Comparison of ENCODE assay signal across 20 cellular contexts in the genomic region with DNA sequence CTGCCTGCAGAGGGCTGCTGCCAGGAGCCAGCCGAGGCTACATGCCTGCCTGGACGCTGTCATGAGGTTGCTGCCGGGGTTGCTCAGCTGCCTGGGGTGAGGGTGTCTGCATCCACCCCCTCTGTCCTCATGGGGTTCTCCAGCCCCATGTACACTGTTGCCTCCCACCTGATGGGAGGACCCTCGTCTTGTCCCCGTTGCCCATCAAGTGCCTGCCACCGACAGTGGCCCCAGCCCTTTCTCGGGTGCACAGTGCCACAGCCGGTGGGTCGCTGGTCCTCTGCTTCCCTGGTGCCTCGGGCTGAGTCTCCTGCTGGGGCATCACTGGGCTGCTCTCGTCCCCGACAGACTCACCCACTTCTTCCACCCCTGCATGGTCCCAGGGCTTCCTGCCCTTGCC.
DNase-seq lines count a peak whose midpoint lies in the region; ATAC-seq and TF ChIP-seq lines count a peak whose summit lies in the region.
"Had no signal": no experiment of that assay in that cellular context is flagged by ENCODE, and none has a peak within 500 bp of the region (broad histone marks: within the 10 kb centered on the region; RNA-seq: fewer than 3 reads in every experiment).

No MANE protein-coding gene starts in this region.

- H3K27ac Mint-ChIP-seq in endodermal cell (no peak overlapping the region), neural progenitor cell (peak overlapping the region; percentile 24)
- H3K27ac Mint-ChIP-seq in stimulated activated memory B cell treated with anti-CD40 and anti-IgM and Interleukin-4, amounts not matched to agents 10 μg/mL and 1 μg/mL and 100 μg/mL, for 72 hours, result no peak overlapping the region
- no peak overlapping the region for H3K27ac Mint-ChIP-seq in activated CD8-positive, alpha-beta T cell treated with anti-CD3 and anti-CD28 coated beads for 36 hours
- H3K27ac Mint-ChIP-seq: CD4-positive, alpha-beta T cell; GM23338 had no signal

- H3K36me3 ChIP-seq in endodermal cell (ENCODE audit: control insufficient read depth, insufficient read depth, low read length) (no peaks in the 10 kb centered on the region), neural progenitor cell (no peaks in the 10 kb centered on the region), SK-N-SH (replicated peaks in 1 of 2; ENCODE audit: control insufficient read depth in 1 of 2, insufficient read depth in 2 of 2, low read length in 1 of 2) (no peaks in the 10 kb centered on the region)

- H3K9me3 ChIP-seq in endodermal cell (ENCODE audit: control insufficient read depth, low read length), result no peaks in the 10 kb centered on the region
- H3K9me3 ChIP-seq in neural progenitor cell (ENCODE audit: low read depth), result no peaks in the 10 kb centered on the region
- H3K9me3 ChIP-seq in SK-N-SH, result no peaks in the 10 kb centered on the region
- H3K9me3 ChIP-seq: A549 had no signal

- H3K36me3 Mint-ChIP-seq in endodermal cell (ENCODE audit: low read depth) (no peaks in the 10 kb centered on the region), neural progenitor cell (peaks cover 2% of the 10 kb centered on the region)
- no peaks in the 10 kb centered on the region for H3K36me3 Mint-ChIP-seq in stimulated activated memory B cell treated with anti-CD40 and anti-IgM and Interleukin-4, amounts not matched to agents 10 μg/mL and 1 μg/mL and 100 μg/mL, for 72 hours
- H3K36me3 Mint-ChIP-seq in activated CD8-positive, alpha-beta T cell treated with anti-CD3 and anti-CD28 coated beads for 36 hours (ENCODE audit: low read depth), result no peaks in the 10 kb centered on the region

- peak; percentile 7 for DNase-seq in NCI-H748 (lab: John Stamatoyannopoulos, UW; ENCODE audit: unreplicated experiment)
- DNase-seq in NCI-H748 treated with DMSO at 0.1 percent for 48 hours (lab: John Stamatoyannopoulos, UW), result no peak
- no peak for DNase-seq in endodermal cell
- no peak for DNase-seq in neural progenitor cell (ENCODE audit: low spot score)
- no peak for DNase-seq in SK-N-SH
- DNase-seq in NCI-H2171 (lab: John Stamatoyannopoulos, UW), result no peak
- no peak for DNase-seq in activated CD8-positive, alpha-beta T cell treated with anti-CD3 and anti-CD28 coated beads for 36 hours
- DNase-seq: AML-193; Caco-2; CD4-positive, alpha-beta T cell; DMS153; DMS79; GDM1; H7 had no signal

- H3K4me3 Mint-ChIP-seq in endodermal cell (no peak overlapping the region), neural progenitor cell (no peak overlapping the region)
- H3K4me3 Mint-ChIP-seq in stimulated activated memory B cell treated with anti-CD40 and anti-IgM and Interleukin-4, amounts not matched to agents 10 μg/mL and 1 μg/mL and 100 μg/mL, for 72 hours, result no peak overlapping the region
- no peak overlapping the region for H3K4me3 Mint-ChIP-seq in activated CD8-positive, alpha-beta T cell treated with anti-CD3 and anti-CD28 coated beads for 36 hours
- H3K4me3 Mint-ChIP-seq: CD4-positive, alpha-beta T cell; GM23338 had no signal

- H3K79me2 ChIP-seq in neural progenitor cell (ENCODE audit: low read depth) (no peaks in the 10 kb centered on the region), SK-N-SH (ENCODE audit: insufficient read depth) (no peaks in the 10 kb centered on the region)

- CTCF ChIA-PET in SK-N-SH (lab: Yijun Ruan, JAX), result no interaction called here
- CTCF ChIA-PET in activated CD8-positive, alpha-beta T cell treated with anti-CD3 and anti-CD28 coated beads for 36 hours (lab: Charles Lee), result no interaction called here

- 79 to 94% methylated on average over 7 to 12 of the region's 12 CpGs for WGBS in endodermal cell (ENCODE audit: insufficient coverage in 1 of 2, insufficient read length in 1 of 2), 2 experiments
- 27% methylated on average over 2 of the region's 12 CpGs for WGBS in SK-N-SH (ENCODE audit: low lambda C conversion rate)

- H3K9me2 ChIP-seq in SK-N-SH, result no peaks in the 10 kb centered on the region

- H3K9ac ChIP-seq in endodermal cell (ENCODE audit: extremely low read depth, low read length, poor library complexity, severe bottlenecking), result no peak overlapping the region
- H3K9ac ChIP-seq in neural progenitor cell, result no peak overlapping the region
- no peak overlapping the region for H3K9ac ChIP-seq in SK-N-SH

- H3K27me3 ChIP-seq in endodermal cell (ENCODE audit: control insufficient read depth, insufficient read depth, low read length, poor library complexity, severe bottlenecking), result no peaks in the 10 kb centered on the region
- H3K27me3 ChIP-seq in neural progenitor cell, result no peaks in the 10 kb centered on the region
- no peaks in the 10 kb centered on the region for H3K27me3 ChIP-seq in SK-N-SH (ENCODE audit: insufficient read depth)

- H3F3A ChIP-seq in neural progenitor cell (ENCODE audit: low read depth), result peaks cover 8% of the 10 kb centered on the region
- no peaks in the 10 kb centered on the region for H3F3A ChIP-seq in SK-N-SH (replicated peaks; ENCODE audit: insufficient read depth)

- no peak overlapping the region for H3K4me2 ChIP-seq in neural progenitor cell
- no peak overlapping the region for H3K4me2 ChIP-seq in SK-N-SH
- H3K4me2 ChIP-seq: A549 had no signal

- POLR2A ChIA-PET in SK-N-SH (lab: Yijun Ruan, JAX), result no interaction called here
- POLR2A ChIA-PET in activated CD8-positive, alpha-beta T cell treated with anti-CD3 and anti-CD28 coated beads for 36 hours (lab: Charles Lee), result no interaction called here

- TF ChIP-seq EP300 in SK-N-SH (IDR thresholded peaks at IDR 0.05; ENCODE audit: borderline replicate concordance in 1 of 2, low read depth in 1 of 2, low read length in 1 of 2), result no peak

- TF ChIP-seq CTCF in endodermal cell (conservative IDR thresholded peaks at IDR 0.05) (peak; percentile 5), neural progenitor cell (IDR thresholded peaks at IDR 0.05) (no peak), SK-N-SH (IDR thresholded peaks at IDR 0.05) (no peak)
- TF ChIP-seq CTCF in activated CD8-positive, alpha-beta T cell treated with anti-CD3 and anti-CD28 coated beads for 36 hours (IDR thresholded peaks at IDR 0.05), result no peak

- H3K27me3 Mint-ChIP-seq in endodermal cell (ENCODE audit: insufficient read depth), result peaks cover 19% of the 10 kb centered on the region
- peaks cover 5% of the 10 kb centered on the region for H3K27me3 Mint-ChIP-seq in neural progenitor cell (ENCODE audit: insufficient read depth, low read depth)
- H3K27me3 Mint-ChIP-seq in stimulated activated memory B cell treated with anti-CD40 and anti-IgM and Interleukin-4, amounts not matched to agents 10 μg/mL and 1 μg/mL and 100 μg/mL, for 72 hours, result no peaks in the 10 kb centered on the region
- H3K27me3 Mint-ChIP-seq in activated CD8-positive, alpha-beta T cell treated with anti-CD3 and anti-CD28 coated beads for 36 hours, result no peaks in the 10 kb centered on the region
- H3K27me3 Mint-ChIP-seq: CD4-positive, alpha-beta T cell had no signal

- H2AFZ ChIP-seq in neural progenitor cell (replicated peaks) (no peak overlapping the region), SK-N-SH (ENCODE audit: low read depth) (no peak overlapping the region)
- H2AFZ ChIP-seq: GM23338 had no signal

- H3K4me1 Mint-ChIP-seq in endodermal cell (peaks cover 22% of the 10 kb centered on the region), neural progenitor cell (peaks cover 39% of the 10 kb centered on the region)
- no peaks in the 10 kb centered on the region for H3K4me1 Mint-ChIP-seq in stimulated activated memory B cell treated with anti-CD40 and anti-IgM and Interleukin-4, amounts not matched to agents 10 μg/mL and 1 μg/mL and 100 μg/mL, for 72 hours
- H3K4me1 Mint-ChIP-seq in activated CD8-positive, alpha-beta T cell treated with anti-CD3 and anti-CD28 coated beads for 36 hours (ENCODE audit: low read depth), result no peaks in the 10 kb centered on the region

- no peak for TF ChIP-seq RAD21 in SK-N-SH (IDR thresholded peaks at IDR 0.05; ENCODE audit: low read length)

- intact Hi-C loops in activated CD8-positive, alpha-beta T cell treated with anti-CD3 and anti-CD28 coated beads for 36 hours (cut with micrococcal nuclease), result loop anchor here (10.0 kb wide), 1 partner anchor 61 kb away; no protein-coding TSS in a partner anchor

- H3K4me3 ChIP-seq in endodermal cell (ENCODE audit: low read length) (no peak overlapping the region), neural progenitor cell (no peak overlapping the region), SK-N-SH (ENCODE audit: low read depth in 2 of 2, low read length in 1 of 2) (no peak overlapping the region)
- H3K4me3 ChIP-seq: A549, GM23338 had no signal

- H3K4me1 ChIP-seq in endodermal cell (ENCODE audit: control insufficient read depth, insufficient read depth, low read length), result peaks cover 4% of the 10 kb centered on the region
- peaks cover 34% of the 10 kb centered on the region for H3K4me1 ChIP-seq in neural progenitor cell
- no peaks in the 10 kb centered on the region for H3K4me1 ChIP-seq in SK-N-SH (ENCODE audit: control insufficient read depth in 1 of 2, insufficient read depth in 2 of 2, low read depth in 1 of 2, low read length in 1 of 2)
- H3K4me1 ChIP-seq: Caco-2 had no signal

- H3K9me3 Mint-ChIP-seq in endodermal cell, result no peaks in the 10 kb centered on the region
- peaks cover 5% of the 10 kb centered on the region for H3K9me3 Mint-ChIP-seq in neural progenitor cell
- H3K9me3 Mint-ChIP-seq in stimulated activated memory B cell treated with anti-CD40 and anti-IgM and Interleukin-4, amounts not matched to agents 10 μg/mL and 1 μg/mL and 100 μg/mL, for 72 hours, result peaks cover 8% of the 10 kb centered on the region
- no peaks in the 10 kb centered on the region for H3K9me3 Mint-ChIP-seq in activated CD8-positive, alpha-beta T cell treated with anti-CD3 and anti-CD28 coated beads for 36 hours
- H3K9me3 Mint-ChIP-seq: CD4-positive, alpha-beta T cell; GM23338 had no signal

- H3K27ac ChIP-seq in endodermal cell (ENCODE audit: low read depth, low read length), result no peak overlapping the region
- no peak overlapping the region for H3K27ac ChIP-seq in neural progenitor cell
- H3K27ac ChIP-seq in SK-N-SH (ENCODE audit: low read depth in 2 of 2, low read length in 1 of 2), result no peak overlapping the region
- H3K27ac ChIP-seq: 22Rv1, A549, C4-2B had no signal

- ATAC-seq in stimulated activated memory B cell treated with anti-CD40 and anti-IgM and Interleukin-4, amounts not matched to agents 10 μg/mL and 1 μg/mL and 100 μg/mL, for 72 hours, result peak; percentile 31
- ATAC-seq in activated CD8-positive, alpha-beta T cell treated with anti-CD3 and anti-CD28 coated beads for 36 hours, result no peak
- ATAC-seq: A549, GM23338, HCT116 had no signal

- H4K20me1 ChIP-seq in neural progenitor cell (ENCODE audit: low read depth), result no peaks in the 10 kb centered on the region
- H4K20me1 ChIP-seq in SK-N-SH (ENCODE audit: insufficient read depth), result no peaks in the 10 kb centered on the region

TF ChIP-seq in SK-N-SH, 30 proteins besides CTCF, POLR2A, EP300 and RAD21 (continues in another document):
- TF ChIP-seq, protein P1, sequence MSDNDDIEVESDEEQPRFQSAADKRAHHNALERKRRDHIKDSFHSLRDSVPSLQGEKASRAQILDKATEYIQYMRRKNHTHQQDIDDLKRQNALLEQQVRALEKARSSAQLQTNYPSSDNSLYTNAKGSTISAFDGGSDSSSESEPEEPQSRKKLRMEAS (IDR thresholded peaks at IDR 0.05; ENCODE audit: low read depth), result no peak
- TF ChIP-seq NRF1 (IDR thresholded peaks at IDR 0.05; ENCODE audit: low read depth, low read length) (no peak), YY1 (IDR thresholded peaks at IDR 0.05; ENCODE audit: low read depth) (no peak), CHD2 (IDR thresholded peaks at IDR 0.05; ENCODE audit: low read length, partially characterized antibody) (no peak)
